ENCODE assay signal across 31 cellular contexts in genomic region chr5:9588254-9588653, GRCh38. TPM values are rescaled to one million over a fixed set of nuclear protein-coding genes. Genes with fewer than 3 reads are reported as not detected.
"Had no signal": no experiment of that assay in that cellular context is flagged by ENCODE, and none has a peak within 500 bp of the region (broad histone marks: within the 10 kb centered on the region; RNA-seq: fewer than 3 reads in every experiment).

No MANE protein-coding gene starts in this region.

- H3K36me3 Mint-ChIP-seq: stimulated activated effector memory CD8-positive, alpha-beta T cell treated with anti-CD3 and anti-CD28 coated beads, Interleukin-12 subunit alpha, Interleukin-12 subunit beta, amount 100 ng/mL, for 72 hours; stimulated activated memory B cell treated with anti-CD40 and anti-IgM and Interleukin-4, amounts not matched to agents 10 μg/mL and 1 μg/mL and 100 μg/mL, for 72 hours; stimulated activated naive B cell treated with anti-CD40 and anti-IgM and Interleukin-4, amounts not matched to agents 10 μg/mL and 1 μg/mL and 100 μg/mL, for 72 hours; type B pancreatic cell had no signal

- H3K27ac ChIP-seq: stomach, suprapubic skin, testis, thoracic aorta, thyroid gland, tibial artery, tibial nerve, transverse colon, upper lobe of left lung, uterus, vagina had no signal

- H3K9me3 Mint-ChIP-seq: stimulated activated memory B cell treated with anti-CD40 and anti-IgM and Interleukin-4, amounts not matched to agents 10 μg/mL and 1 μg/mL and 100 μg/mL, for 72 hours; stimulated activated naive CD8-positive, alpha-beta T cell treated with anti-CD3 and anti-CD28 coated beads, Interleukin-15, Interleukin-2, amounts not matched to agents 100 ng/mL and 50 ng/mL, for 24 hours; type B pancreatic cell had no signal

- H3K27me3 Mint-ChIP-seq: stimulated activated memory B cell treated with anti-CD40 and anti-IgM and Interleukin-4, amounts not matched to agents 10 μg/mL and 1 μg/mL and 100 μg/mL, for 72 hours; stimulated activated naive B cell treated with anti-CD40 and anti-IgM and Interleukin-4, amounts not matched to agents 10 μg/mL and 1 μg/mL and 100 μg/mL, for 72 hours; stimulated activated naive CD8-positive, alpha-beta T cell treated with anti-CD3 and anti-CD28 coated beads, Interleukin-15, amount 100 ng/mL, for 72 hours; stimulated activated naive CD8-positive, alpha-beta T cell treated with anti-CD3 and anti-CD28 coated beads, Interleukin-15, Interleukin-2, amounts not matched to agents 100 ng/mL and 50 ng/mL, for 24 hours; type B pancreatic cell had no signal

- H3K4me3 Mint-ChIP-seq: stimulated activated effector memory CD8-positive, alpha-beta T cell treated with anti-CD3 and anti-CD28 coated beads, Interleukin-12 subunit alpha, Interleukin-12 subunit beta, amount 100 ng/mL, for 72 hours; stimulated activated memory B cell treated with anti-CD40 and anti-IgM and Interleukin-4, amounts not matched to agents 10 μg/mL and 1 μg/mL and 100 μg/mL, for 72 hours; stimulated activated naive B cell treated with anti-CD40 and anti-IgM and Interleukin-4, amounts not matched to agents 10 μg/mL and 1 μg/mL and 100 μg/mL, for 72 hours; stimulated activated naive CD8-positive, alpha-beta T cell treated with anti-CD3 and anti-CD28 coated beads, Interleukin-15, amount 100 ng/mL, for 72 hours; stimulated activated naive CD8-positive, alpha-beta T cell treated with anti-CD3 and anti-CD28 coated beads, Interleukin-15, Interleukin-2, amounts not matched to agents 100 ng/mL and 50 ng/mL, for 24 hours; type B pancreatic cell had no signal

- H3K36me3 ChIP-seq: stomach, suprapubic skin, thoracic aorta, thyroid gland, tibial artery, tibial nerve, transverse colon, upper lobe of left lung, uterus, vagina had no signal

- H3K4me1 ChIP-seq: stomach, suprapubic skin, testis, thyroid gland, tibial artery, tibial nerve, transverse colon, upper lobe of left lung, uterus, vagina had no signal

- H3K4me1 Mint-ChIP-seq: stimulated activated effector memory CD8-positive, alpha-beta T cell treated with anti-CD3 and anti-CD28 coated beads, Interleukin-12 subunit alpha, Interleukin-12 subunit beta, amount 100 ng/mL, for 72 hours; stimulated activated memory B cell treated with anti-CD40 and anti-IgM and Interleukin-4, amounts not matched to agents 10 μg/mL and 1 μg/mL and 100 μg/mL, for 72 hours; stimulated activated naive B cell treated with anti-CD40 and anti-IgM and Interleukin-4, amounts not matched to agents 10 μg/mL and 1 μg/mL and 100 μg/mL, for 72 hours; stimulated activated naive CD8-positive, alpha-beta T cell treated with anti-CD3 and anti-CD28 coated beads, Interleukin-15, amount 100 ng/mL, for 72 hours had no signal

- H3K27me3 ChIP-seq: stomach, suprapubic skin, testis, thyroid gland, tibial artery, tibial nerve, transverse colon, upper lobe of left lung, uterus, vagina had no signal

- H3K9me3 ChIP-seq: stomach, suprapubic skin, testis, thoracic aorta, thyroid gland, tibial artery, tibial nerve, transverse colon, upper lobe of left lung, uterus, vagina had no signal

- H3K27ac Mint-ChIP-seq: stimulated activated effector memory CD8-positive, alpha-beta T cell treated with anti-CD3 and anti-CD28 coated beads, Interleukin-12 subunit alpha, Interleukin-12 subunit beta, amount 100 ng/mL, for 72 hours; stimulated activated memory B cell treated with anti-CD40 and anti-IgM and Interleukin-4, amounts not matched to agents 10 μg/mL and 1 μg/mL and 100 μg/mL, for 72 hours; stimulated activated naive B cell treated with anti-CD40 and anti-IgM and Interleukin-4, amounts not matched to agents 10 μg/mL and 1 μg/mL and 100 μg/mL, for 72 hours; stimulated activated naive CD8-positive, alpha-beta T cell treated with anti-CD3 and anti-CD28 coated beads, Interleukin-15, amount 100 ng/mL, for 72 hours; stimulated activated naive CD8-positive, alpha-beta T cell treated with anti-CD3 and anti-CD28 coated beads, Interleukin-15, Interleukin-2, amounts not matched to agents 100 ng/mL and 50 ng/mL, for 24 hours; type B pancreatic cell had no signal

- ATAC-seq: stimulated activated effector memory CD8-positive, alpha-beta T cell treated with anti-CD3 and anti-CD28 coated beads, Interleukin-12 subunit alpha, Interleukin-12 subunit beta, amount 100 ng/mL, for 72 hours; stimulated activated memory B cell treated with anti-CD40 and anti-IgM and Interleukin-4, amounts not matched to agents 10 μg/mL and 1 μg/mL and 100 μg/mL, for 72 hours; stimulated activated naive B cell treated with anti-CD40 and anti-IgM and Interleukin-4, amounts not matched to agents 10 μg/mL and 1 μg/mL and 100 μg/mL, for 72 hours; stimulated activated naive CD8-positive, alpha-beta T cell treated with anti-CD3 and anti-CD28 coated beads, Interleukin-15, amount 100 ng/mL, for 72 hours; stimulated activated naive CD8-positive, alpha-beta T cell treated with anti-CD3 and anti-CD28 coated beads, Interleukin-15, Interleukin-2, amounts not matched to agents 100 U/mL and 50 U/mL, for 24 hours had no signal

- H3K4me3 ChIP-seq: stomach, suprapubic skin, testis, thoracic aorta, thyroid gland, tibial artery, tibial nerve, transverse colon, upper lobe of left lung, uterus, vagina had no signal

- DNase-seq: stimulated activated CD4-positive, alpha-beta T cell treated with anti-CD3 and anti-CD28 coated beads, Interleukin-2, amount 100 ng/mL, for 48 hours; stimulated activated CD4-positive, alpha-beta T cell treated with anti-CD3 and anti-CD28 coated beads, Interleukin-4, amount 100 ng/mL, for 1 hour; stimulated activated CD4-positive, alpha-beta T cell treated with anti-CD3 and anti-CD28 coated beads, Interleukin-4, amount 100 ng/mL, for 24 hours; stimulated activated CD4-positive, alpha-beta T cell treated with anti-CD3 and anti-CD28 coated beads, Interleukin-4, amount 100 ng/mL, for 4 hours; stimulated activated CD8-positive, alpha-beta memory T cell treated with anti-CD3 and anti-CD28 coated beads, Interleukin-4, amount 100 ng/mL, for 48 hours; stimulated activated naive B cell treated with anti-CD40 and anti-IgM and Interleukin-4, amounts not matched to agents 10 μg/mL and 1 μg/mL and 100 μg/mL, for 72 hours; stimulated activated naive CD4-positive, alpha-beta T cell; stimulated activated naive CD4-positive, alpha-beta T cell treated with Interleukin-2 at 50 U/mL for 16 hours; stimulated activated naive CD8-positive, alpha-beta T cell treated with anti-CD3 and anti-CD28 coated beads, Interleukin-15, amount 100 ng/mL, for 72 hours; stimulated activated naive CD8-positive, alpha-beta T cell treated with anti-CD3 and anti-CD28 coated beads, Interleukin-15, Interleukin-2, amounts not matched to agents 100 U/mL and 50 U/mL, for 24 hours; stomach; substantia nigra; testis; thyroid gland; tibial artery; transverse colon; trophoblast cell; upper lobe of left lung; uterus had no signal

RNA-seq across cellular contexts. Expression of gene TAS2R1, which starts 41.9 kb away (rescaled TPM):
- total RNA-seq: stomach, subcutaneous adipose tissue, suprapubic skin, temporal lobe, thoracic aorta, tibial nerve, transverse colon, upper lobe of left lung, ureter, urinary bladder, uterus, vagina had no signal
- polyA plus RNA-seq: stomach, urinary bladder had no signal
